1 cellular context compared by ENCODE assay signal in the genomic region with DNA sequence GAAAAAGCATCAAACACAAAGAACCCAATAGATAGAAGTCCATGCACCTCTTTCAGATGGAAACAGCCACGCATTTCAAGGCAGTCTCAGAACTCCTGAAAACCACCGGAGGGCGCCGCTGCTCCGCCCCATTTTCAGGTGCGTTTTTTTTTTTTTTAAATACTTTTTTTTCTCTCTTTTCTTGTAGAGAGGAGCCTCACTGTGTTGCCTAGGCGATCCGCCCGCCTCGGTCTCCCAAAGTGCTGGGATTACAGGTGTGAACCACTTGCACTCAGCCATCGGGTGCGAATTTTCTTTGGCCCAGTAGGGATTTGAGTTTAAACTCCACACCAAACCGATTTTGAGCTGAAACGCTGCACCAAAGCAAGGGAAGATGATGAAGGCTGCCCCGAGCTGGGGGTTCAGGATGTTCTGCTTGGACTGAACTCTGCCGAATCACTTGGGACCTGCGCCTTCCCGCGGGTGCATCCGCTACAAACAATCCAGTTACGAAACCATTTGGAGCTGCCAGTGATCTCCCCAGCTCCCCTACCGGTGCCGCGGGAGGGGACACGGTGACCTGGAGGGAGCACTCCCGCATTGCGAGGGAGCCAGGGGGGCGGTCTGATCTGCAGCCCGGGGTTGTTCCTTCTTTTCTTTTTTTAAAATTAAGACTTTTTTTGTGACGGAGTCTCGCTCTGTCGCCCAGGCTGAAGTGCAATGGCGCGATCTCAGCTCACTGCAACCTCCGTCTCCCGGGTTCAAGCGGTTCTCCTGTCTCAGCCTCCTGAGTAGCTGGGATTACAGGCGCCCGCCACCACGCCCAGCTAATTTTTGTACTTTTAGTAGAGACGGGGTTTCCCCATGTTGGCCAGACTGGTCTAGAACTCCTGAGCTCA.
TF ChIP-seq lines count a peak whose summit lies in the region.

No MANE protein-coding gene starts in this region.

TF ChIP-seq in A549, 52 proteins besides CTCF, POLR2A, EP300 and RAD21 (continued from another document):
- TF ChIP-seq, protein P1, sequence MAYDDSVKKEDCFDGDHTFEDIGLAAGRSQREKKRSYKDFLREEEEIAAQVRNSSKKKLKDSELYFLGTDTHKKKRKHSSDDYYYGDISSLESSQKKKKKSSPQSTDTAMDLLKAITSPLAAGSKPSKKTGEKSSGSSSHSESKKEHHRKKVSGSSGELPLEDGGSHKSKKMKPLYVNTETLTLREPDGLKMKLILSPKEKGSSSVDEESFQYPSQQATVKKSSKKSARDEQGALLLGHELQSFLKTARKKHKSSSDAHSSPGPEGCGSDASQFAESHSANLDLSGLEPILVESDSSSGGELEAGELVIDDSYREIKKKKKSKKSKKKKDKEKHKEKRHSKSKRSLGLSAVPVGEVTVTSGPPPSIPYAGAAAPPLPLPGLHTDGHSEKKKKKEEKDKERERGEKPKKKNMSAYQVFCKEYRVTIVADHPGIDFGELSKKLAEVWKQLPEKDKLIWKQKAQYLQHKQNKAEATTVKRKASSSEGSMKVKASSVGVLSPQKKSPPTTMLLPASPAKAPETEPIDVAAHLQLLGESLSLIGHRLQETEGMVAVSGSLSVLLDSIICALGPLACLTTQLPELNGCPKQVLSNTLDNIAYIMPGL (CRISPR knock-in tag; IDR thresholded peaks at IDR 0.05; ENCODE audit: borderline replicate concordance), result no peak
- TF ChIP-seq MAZ (IDR thresholded peaks at IDR 0.05; ENCODE audit: borderline replicate concordance, low read depth, low read length) (no peak), NPAS2 (CRISPR knock-in tag; IDR thresholded peaks at IDR 0.05; ENCODE audit: borderline replicate concordance) (no peak), ZC3H11A (IDR thresholded peaks at IDR 0.05) (no peak), ZSCAN20 (CRISPR knock-in tag; IDR thresholded peaks at IDR 0.05) (no peak), BHLHE40 (IDR thresholded peaks at IDR 0.05; ENCODE audit: low read depth, low read length) (no peak), FOSL2 (IDR thresholded peaks at IDR 0.05) (no peak), FOSL2 (CRISPR knock-in tag; IDR thresholded peaks at IDR 0.05) (no peak), SMC3 (IDR thresholded peaks at IDR 0.05) (peak; percentile 89), GATA3 (IDR thresholded peaks at IDR 0.05; ENCODE audit: borderline replicate concordance) (no peak), EHMT2 (IDR thresholded peaks at IDR 0.05; ENCODE audit: low read depth) (no peak), JUNB (IDR thresholded peaks at IDR 0.05) (no peak), MYC (IDR thresholded peaks at IDR 0.05; ENCODE audit: borderline replicate concordance, low read length) (no peak), RFX5 (IDR thresholded peaks at IDR 0.05) (no peak), KDM5A (IDR thresholded peaks at IDR 0.05) (0 out of 2 replicates have a peak, but pooled peaks have one; percentile 53), CEBPB (IDR thresholded peaks at IDR 0.05) (no peak), JUN (IDR thresholded peaks at IDR 0.05) (peak in 1 of 2 experiments; percentile 39; a peak in 1 of 5 replicates), E2F6 (IDR thresholded peaks at IDR 0.05; ENCODE audit: borderline replicate concordance, low read depth) (no peak), KDM1A (IDR thresholded peaks at IDR 0.05; ENCODE audit: low read depth) (no peak)
- TF ChIP-seq, protein P2, sequence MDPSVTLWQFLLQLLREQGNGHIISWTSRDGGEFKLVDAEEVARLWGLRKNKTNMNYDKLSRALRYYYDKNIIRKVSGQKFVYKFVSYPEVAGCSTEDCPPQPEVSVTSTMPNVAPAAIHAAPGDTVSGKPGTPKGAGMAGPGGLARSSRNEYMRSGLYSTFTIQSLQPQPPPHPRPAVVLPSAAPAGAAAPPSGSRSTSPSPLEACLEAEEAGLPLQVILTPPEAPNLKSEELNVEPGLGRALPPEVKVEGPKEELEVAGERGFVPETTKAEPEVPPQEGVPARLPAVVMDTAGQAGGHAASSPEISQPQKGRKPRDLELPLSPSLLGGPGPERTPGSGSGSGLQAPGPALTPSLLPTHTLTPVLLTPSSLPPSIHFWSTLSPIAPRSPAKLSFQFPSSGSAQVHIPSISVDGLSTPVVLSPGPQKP (IDR thresholded peaks at IDR 0.05; ENCODE audit: low read depth, low read length), result no peak
- TF ChIP-seq, protein P3, sequence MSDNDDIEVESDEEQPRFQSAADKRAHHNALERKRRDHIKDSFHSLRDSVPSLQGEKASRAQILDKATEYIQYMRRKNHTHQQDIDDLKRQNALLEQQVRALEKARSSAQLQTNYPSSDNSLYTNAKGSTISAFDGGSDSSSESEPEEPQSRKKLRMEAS (IDR thresholded peaks at IDR 0.05), result peak; percentile 7; the same call in 1 of the 2 replicates
